ENCODE assay signal across 2 cellular contexts in the genomic region with DNA sequence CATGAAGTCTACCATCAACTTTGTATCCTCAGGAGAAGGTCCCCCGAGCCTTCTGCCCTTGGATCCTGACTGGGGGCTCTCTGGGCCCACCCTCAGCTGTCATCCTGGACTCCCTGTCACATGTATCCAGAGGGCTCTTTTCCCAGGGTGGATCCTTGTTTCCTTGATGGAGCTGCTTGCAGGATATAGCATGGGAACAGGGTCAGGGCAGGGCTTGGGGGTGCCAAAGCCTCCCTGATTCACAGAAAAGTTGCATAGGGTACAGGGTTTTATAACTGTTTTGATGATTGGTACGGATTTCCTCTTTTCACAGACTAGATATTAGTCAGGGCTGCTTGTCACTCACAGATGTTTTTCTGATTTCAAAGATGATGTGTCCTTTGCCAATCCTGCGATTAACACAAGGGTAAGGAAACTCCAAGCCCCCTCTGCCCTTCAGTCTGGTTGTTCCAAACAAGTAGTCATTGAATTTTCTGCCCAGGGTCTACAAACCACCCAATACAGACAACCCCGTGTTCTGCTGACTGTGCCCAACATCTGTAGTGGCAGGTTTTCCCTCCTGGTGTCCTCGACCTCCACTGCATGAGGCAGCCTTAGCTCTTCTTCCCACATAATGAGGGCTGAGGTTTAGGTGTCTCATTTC.
TF ChIP-seq lines count a peak whose summit lies in the region.

No MANE protein-coding gene starts in this region.

TF ChIP-seq in IMR-90, 13 proteins besides CTCF, POLR2A, EP300 and RAD21:
- TF ChIP-seq NFE2L2 (IDR thresholded peaks at IDR 0.05; ENCODE audit: low read depth, low read length) = no peak
- TF ChIP-seq RFX5 (IDR thresholded peaks at IDR 0.05; ENCODE audit: low read depth, low read length) = no peak
- TF ChIP-seq, protein P1, sequence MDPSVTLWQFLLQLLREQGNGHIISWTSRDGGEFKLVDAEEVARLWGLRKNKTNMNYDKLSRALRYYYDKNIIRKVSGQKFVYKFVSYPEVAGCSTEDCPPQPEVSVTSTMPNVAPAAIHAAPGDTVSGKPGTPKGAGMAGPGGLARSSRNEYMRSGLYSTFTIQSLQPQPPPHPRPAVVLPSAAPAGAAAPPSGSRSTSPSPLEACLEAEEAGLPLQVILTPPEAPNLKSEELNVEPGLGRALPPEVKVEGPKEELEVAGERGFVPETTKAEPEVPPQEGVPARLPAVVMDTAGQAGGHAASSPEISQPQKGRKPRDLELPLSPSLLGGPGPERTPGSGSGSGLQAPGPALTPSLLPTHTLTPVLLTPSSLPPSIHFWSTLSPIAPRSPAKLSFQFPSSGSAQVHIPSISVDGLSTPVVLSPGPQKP (IDR thresholded peaks at IDR 0.05; ENCODE audit: borderline replicate concordance, low read depth, low read length) = no peak
- no peak for TF ChIP-seq MAFK (IDR thresholded peaks at IDR 0.05; ENCODE audit: low read depth, low read length)
- no peak for TF ChIP-seq BHLHE40 (IDR thresholded peaks at IDR 0.05; ENCODE audit: low read depth, low read length)
- TF ChIP-seq MXI1 (IDR thresholded peaks at IDR 0.05; ENCODE audit: borderline replicate concordance, low read depth, low read length) = no peak
- TF ChIP-seq SMC3 (IDR thresholded peaks at IDR 0.05; ENCODE audit: low read depth, low read length) = no peak
- TF ChIP-seq RCOR1 (IDR thresholded peaks at IDR 0.05; ENCODE audit: insufficient replicate concordance, low read length) = no peak
- TF ChIP-seq CEBPB (IDR thresholded peaks at IDR 0.05; ENCODE audit: low read depth, low read length) = no peak
- no peak for TF ChIP-seq MAZ (IDR thresholded peaks at IDR 0.05; ENCODE audit: borderline replicate concordance, low read depth, low read length)
- no peak for TF ChIP-seq FOS (IDR thresholded peaks at IDR 0.05; ENCODE audit: low read depth, low read length)
- TF ChIP-seq, protein P2, sequence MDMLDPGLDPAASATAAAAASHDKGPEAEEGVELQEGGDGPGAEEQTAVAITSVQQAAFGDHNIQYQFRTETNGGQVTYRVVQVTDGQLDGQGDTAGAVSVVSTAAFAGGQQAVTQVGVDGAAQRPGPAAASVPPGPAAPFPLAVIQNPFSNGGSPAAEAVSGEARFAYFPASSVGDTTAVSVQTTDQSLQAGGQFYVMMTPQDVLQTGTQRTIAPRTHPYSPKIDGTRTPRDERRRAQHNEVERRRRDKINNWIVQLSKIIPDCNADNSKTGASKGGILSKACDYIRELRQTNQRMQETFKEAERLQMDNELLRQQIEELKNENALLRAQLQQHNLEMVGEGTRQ (IDR thresholded peaks at IDR 0.05; ENCODE audit: low read depth, low read length) = no peak
- no peak for TF ChIP-seq CHD1 (IDR thresholded peaks at IDR 0.05; ENCODE audit: low read depth, low read length)

TF ChIP-seq in GM12878, 131 proteins besides CTCF, POLR2A, EP300 and RAD21:
- TF ChIP-seq, protein P3, sequence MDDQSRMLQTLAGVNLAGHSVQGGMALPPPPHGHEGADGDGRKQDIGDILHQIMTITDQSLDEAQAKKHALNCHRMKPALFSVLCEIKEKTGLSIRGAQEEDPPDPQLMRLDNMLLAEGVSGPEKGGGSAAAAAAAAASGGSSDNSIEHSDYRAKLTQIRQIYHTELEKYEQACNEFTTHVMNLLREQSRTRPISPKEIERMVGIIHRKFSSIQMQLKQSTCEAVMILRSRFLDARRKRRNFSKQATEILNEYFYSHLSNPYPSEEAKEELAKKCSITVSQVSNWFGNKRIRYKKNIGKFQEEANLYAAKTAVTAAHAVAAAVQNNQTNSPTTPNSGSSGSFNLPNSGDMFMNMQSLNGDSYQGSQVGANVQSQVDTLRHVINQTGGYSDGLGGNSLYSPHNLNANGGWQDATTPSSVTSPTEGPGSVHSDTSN (IDR thresholded peaks at IDR 0.05; ENCODE audit: insufficient replicate concordance, low read depth, low read length) = peak; percentile 39
- TF ChIP-seq TAF1 (IDR thresholded peaks at IDR 0.05; ENCODE audit: borderline replicate concordance, low read depth, low read length) (no peak), RFX5 (IDR thresholded peaks at IDR 0.05; ENCODE audit: low read depth, low read length) (no peak), RUNX3 (IDR thresholded peaks at IDR 0.05; ENCODE audit: low read length) (peak; percentile 19; the same call in 1 of the 2 replicates), IKZF2 (IDR thresholded peaks at IDR 0.05) (peak in 1 of 2 experiments; percentile 25; a peak in 1 of 4 replicates), ZNF274 (IDR thresholded peaks at IDR 0.05; ENCODE audit: insufficient read depth, insufficient read length) (no peak), SPI1 (IDR thresholded peaks at IDR 0.05; ENCODE audit: borderline replicate concordance, insufficient read depth, low read depth, low read length) (peak; percentile 63; the same call in 1 of the 2 replicates)
- TF ChIP-seq, protein P4, sequence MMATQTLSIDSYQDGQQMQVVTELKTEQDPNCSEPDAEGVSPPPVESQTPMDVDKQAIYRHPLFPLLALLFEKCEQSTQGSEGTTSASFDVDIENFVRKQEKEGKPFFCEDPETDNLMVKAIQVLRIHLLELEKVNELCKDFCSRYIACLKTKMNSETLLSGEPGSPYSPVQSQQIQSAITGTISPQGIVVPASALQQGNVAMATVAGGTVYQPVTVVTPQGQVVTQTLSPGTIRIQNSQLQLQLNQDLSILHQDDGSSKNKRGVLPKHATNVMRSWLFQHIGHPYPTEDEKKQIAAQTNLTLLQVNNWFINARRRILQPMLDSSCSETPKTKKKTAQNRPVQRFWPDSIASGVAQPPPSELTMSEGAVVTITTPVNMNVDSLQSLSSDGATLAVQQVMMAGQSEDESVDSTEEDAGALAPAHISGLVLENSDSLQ (IDR thresholded peaks at IDR 0.05) = peak; percentile 83
